ENCODE assay signal across 16 cellular contexts in the genomic region with DNA sequence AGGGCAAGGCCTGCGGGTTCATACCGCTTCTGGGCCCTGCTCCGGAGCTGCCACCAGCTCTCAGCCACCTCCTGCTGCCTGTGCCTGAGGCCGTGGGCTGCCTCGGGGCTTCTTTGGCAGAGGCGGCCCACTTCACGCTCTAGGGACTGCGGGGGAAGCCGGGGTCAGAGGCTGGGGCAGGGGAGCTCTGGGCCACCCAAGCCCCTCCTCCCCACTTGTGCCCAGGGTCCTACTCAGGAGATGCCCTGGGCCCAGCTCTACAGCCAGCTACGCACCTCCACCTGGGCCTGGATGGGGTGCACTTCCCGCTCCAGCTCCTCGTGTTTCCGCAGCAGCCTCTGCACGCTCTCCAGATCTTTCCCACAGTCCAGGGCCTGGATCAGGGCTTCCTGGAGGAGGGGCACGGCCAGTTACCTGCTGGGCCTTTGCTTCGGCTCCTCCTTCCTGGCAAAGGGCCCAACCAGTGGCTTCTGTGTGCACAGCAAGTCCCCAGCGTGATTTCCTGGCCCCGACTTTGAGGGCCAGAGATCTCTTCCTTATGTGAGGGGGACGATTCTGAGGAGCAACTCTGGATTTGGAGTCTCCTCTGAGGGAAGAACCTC. TPM values are rescaled to one million over a fixed set of nuclear protein-coding genes. Genes with fewer than 3 reads are reported as not detected.
A peak's percentile ranks its signal among the peaks of the same experiment; 100 is the strongest.
DNase-seq lines count a peak whose midpoint lies in the region; ATAC-seq and TF ChIP-seq lines count a peak whose summit lies in the region.
"Had no signal": no experiment of that assay in that cellular context is flagged by ENCODE, and none has a peak within 500 bp of the region (broad histone marks: within the 10 kb centered on the region; RNA-seq: fewer than 3 reads in every experiment).

No MANE protein-coding gene starts in this region.

- H4K20me1 ChIP-seq in GM23248 (ENCODE audit: insufficient read depth), result no peaks in the 10 kb centered on the region

- H3K4me2 ChIP-seq in GM23248 (ENCODE audit: unreplicated experiment), result no peak overlapping the region
- H3K4me2 ChIP-seq: hepatocyte, KMS-11 had no signal

- H3K9ac ChIP-seq in NT2/D1 (ENCODE audit: insufficient read length, low read depth) (peak overlapping the region; percentile 17), GM23248 (no peak overlapping the region)
- H3K9ac ChIP-seq: KMS-11 had no signal

- H3F3A ChIP-seq in GM23248 (ENCODE audit: insufficient read depth), result no peaks in the 10 kb centered on the region

- no peaks in the 10 kb centered on the region for H3K36me3 ChIP-seq in NT2/D1 (ENCODE audit: insufficient read depth, insufficient read length, low read length)
- no peaks in the 10 kb centered on the region for H3K36me3 ChIP-seq in upper lobe of left lung
- H3K36me3 ChIP-seq in GM23248 (ENCODE audit: low read depth), result no peaks in the 10 kb centered on the region
- H3K36me3 ChIP-seq: HAP-1, left ventricle myocardium inferior had no signal

- H3K4me3 ChIP-seq in NT2/D1 (ENCODE audit: insufficient read length, low read depth) (no peak overlapping the region), upper lobe of left lung (no peak overlapping the region), GM23248 (no peak overlapping the region)
- H3K4me3 ChIP-seq: HAP-1, hepatocyte, left ventricle myocardium inferior had no signal

- DNase-seq in NCI-H748 (lab: John Stamatoyannopoulos, UW; ENCODE audit: unreplicated experiment), result peak; percentile 21
- DNase-seq in NCI-H748 treated with DMSO at 0.1 percent for 48 hours (lab: John Stamatoyannopoulos, UW), result no peak
- DNase-seq in NT2/D1 (ENCODE audit: low read depth, low spot score), result peak; percentile 5
- peak; percentile 60 for DNase-seq in iPS-NIHi7 (ENCODE audit: extremely low spot score)
- DNase-seq in upper lobe of left lung, result peak; percentile 69 to 85
- DNase-seq in activated effector memory CD4-positive, alpha-beta T cell treated with anti-CD3 and anti-CD28 coated beads, Interleukin-2, amount 50 U/mL, for 16 hours, result no peak
- no peak for DNase-seq in GM23248
- DNase-seq: activated gamma-delta T cell treated with Interleukin-2 at 50 U/mL for 16 hours; left ventricle myocardium inferior; NCI-H187 treated with DMSO at 0.1 percent for 48 hours; right cardiac atrium; stimulated activated CD4-positive, alpha-beta T cell treated with anti-CD3 and anti-CD28 coated beads, Interleukin-4, amount 100 ng/mL, for 1 hour had no signal

- ATAC-seq in upper lobe of left lung (ENCODE audit: low FRiP score in 2 of 2) (no peak), HG02970 (IDR thresholded peaks at IDR 0.05; ENCODE audit: low FRiP score, unreplicated experiment) (no peak)
- ATAC-seq: right cardiac atrium had no signal

- H3K9me3 ChIP-seq in NT2/D1 (ENCODE audit: insufficient read depth, low read length), result no peaks in the 10 kb centered on the region
- H3K9me3 ChIP-seq in upper lobe of left lung, result no peaks in the 10 kb centered on the region
- H3K9me3 ChIP-seq in GM23248 (ENCODE audit: low read depth), result no peaks in the 10 kb centered on the region
- H3K9me3 ChIP-seq: HAP-1, left ventricle myocardium inferior had no signal

- H3K27ac ChIP-seq in upper lobe of left lung, result no peak overlapping the region
- H3K27ac ChIP-seq in GM23248, result no peak overlapping the region
- H3K27ac ChIP-seq: hepatocyte, KMS-11, left ventricle myocardium inferior had no signal

- no peaks in the 10 kb centered on the region for H3K79me2 ChIP-seq in GM23248 (ENCODE audit: insufficient read depth)
- H3K79me2 ChIP-seq: hepatocyte had no signal

- no peaks in the 10 kb centered on the region for H3K9me2 ChIP-seq in GM23248 (ENCODE audit: insufficient read depth)

- H3K4me1 ChIP-seq in NT2/D1 (ENCODE audit: insufficient read depth, insufficient read length) (peaks cover 26% of the 10 kb centered on the region), upper lobe of left lung (peaks cover 0 to 6% (median 2%) of the 10 kb centered on the region in 4 donors), GM23248 (ENCODE audit: insufficient read depth) (no peaks in the 10 kb centered on the region)
- H3K4me1 ChIP-seq: HAP-1 had no signal

- WGBS in upper lobe of left lung, 2 donors, result 78 to 79% methylated on average over 13 to 19 of the region's 19 CpGs
- WGBS in GM23248 (ENCODE audit: low coverage in 1 of 2, low lambda C conversion rate in 2 of 2, missing lambda C conversion rate in 2 of 2), 2 experiments, result 81 to 83% methylated on average over 19 of the region's 19 CpGs

- no peak for TF ChIP-seq CTCF in upper lobe of left lung (IDR thresholded peaks at IDR 0.05)

- no peak for TF ChIP-seq EP300 in upper lobe of left lung (IDR thresholded peaks at IDR 0.05)

- H3K27me3 ChIP-seq in NT2/D1 (ENCODE audit: insufficient read depth, insufficient read length) (no peaks in the 10 kb centered on the region), upper lobe of left lung (no peaks in the 10 kb centered on the region), GM23248 (replicated peaks; ENCODE audit: insufficient read depth) (no peaks in the 10 kb centered on the region)
- H3K27me3 ChIP-seq: hepatocyte had no signal

- in situ Hi-C loops in GM23248 (cut with MboI), result no loop called here

- H2AFZ ChIP-seq in GM23248, result no peak overlapping the region
- H2AFZ ChIP-seq: hepatocyte had no signal

- no peak for TF ChIP-seq POLR2A in upper lobe of left lung (IDR thresholded peaks at IDR 0.05)

RNA-seq across cellular contexts. Expression of gene PLA2G4B, which starts 24.0 kb away (rescaled TPM):
- 10 to 100 TPM in 4 of 6 donors, 1 to 10 TPM in 2; 4.7 to 71.2 (median 14.4) TPM for total RNA-seq in upper lobe of left lung
- 1.4 TPM in 1 of 2 replicates, not detected in the other for total RNA-seq in GM23248 (2014; rRNA removed; shearing (Covaris generic))
- 1.1 and 1.6 TPM in 2 replicates for polyA plus RNA-seq in GM23248 (2016; fragmentation: Nextera tagmentation; extraction: Ambion mirVana)

RNA-seq across cellular contexts. Expression of gene SPTBN5, which starts 31.2 kb away (rescaled TPM):
- 1 to 10 TPM in 3 of 6 donors, under 1 TPM in 3; 0.20 to 9.4 (median 2.0) TPM for total RNA-seq in upper lobe of left lung
- 0.11 and 0.25 TPM in 2 replicates for total RNA-seq in GM23248 (2014; rRNA removed; shearing (Covaris generic))
- 0.03 TPM in 1 of 2 replicates, not detected in the other for polyA plus RNA-seq in GM23248 (2016; fragmentation: Nextera tagmentation; extraction: Ambion mirVana)

RNA-seq across cellular contexts. Expression of gene JMJD7, which starts 34.7 kb away (rescaled TPM):
- total RNA-seq in upper lobe of left lung, result 10 to 100 TPM; 14.4 to 41.5 (median 31.2) TPM
- total RNA-seq in GM23248 (2014; rRNA removed; shearing (Covaris generic)), result 1.3 and 11.7 TPM in 2 replicates
- polyA plus RNA-seq in GM23248 (2016; fragmentation: Nextera tagmentation; extraction: Ambion mirVana), result 3.5 and 5.3 TPM in 2 replicates

Comparison
In these comparisons a context has a peak if more than half of its experiments do, and no peak if none do; other contexts are left out.
1. DNase-seq: peak in NCI-H748 (single experiment), NT2/D1 (single experiment), iPS-NIHi7 (single experiment) and upper lobe of left lung (2 of 2); none in NCI-H748 treated with DMSO at 0.1 percent for 48 hours (single experiment), activated effector memory CD4-positive, alpha-beta T cell treated with anti-CD3 and anti-CD28 coated beads, Interleukin-2, amount 50 U/mL, for 16 hours (single experiment) and GM23248 (single experiment).